9 cellular contexts compared by ENCODE assay signal in the genomic region with DNA sequence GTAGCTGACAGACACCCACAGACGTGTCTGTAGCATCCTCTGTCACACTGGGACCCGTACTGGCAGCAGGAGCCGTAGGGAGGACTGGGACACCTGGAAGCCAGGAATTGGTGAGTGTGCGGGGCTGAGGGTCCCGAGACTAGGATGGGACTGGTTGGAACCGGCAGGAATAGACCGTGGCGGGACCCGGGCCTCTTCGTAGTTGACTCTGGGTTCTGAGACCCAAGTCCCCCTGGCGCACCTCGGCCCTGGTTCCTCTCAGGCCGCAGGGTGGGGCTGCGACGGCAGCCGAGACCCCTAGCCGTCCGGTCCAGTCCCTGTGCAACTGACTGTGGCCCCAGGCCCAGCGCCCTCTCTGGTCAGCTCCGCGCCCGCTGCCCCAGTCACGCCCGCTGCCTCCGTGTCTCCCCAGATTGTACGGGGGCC.
A peak's percentile ranks its signal among the peaks of the same experiment; 100 is the strongest.
DNase-seq lines count a peak whose midpoint lies in the region; ATAC-seq, FAIRE-seq and TF ChIP-seq lines count a peak whose summit lies in the region.
"Had no signal": no experiment of that assay in that cellular context is flagged by ENCODE, and none has a peak within 500 bp of the region (broad histone marks: within the 10 kb centered on the region; RNA-seq: fewer than 3 reads in every experiment).

No MANE protein-coding gene starts in this region.

- CTCF ChIA-PET in IMR-90 (lab: Yijun Ruan, JAX): no interaction called here
- CTCF ChIA-PET in H1 (lab: Charles Lee; ENCODE audit: partially characterized antibody): interaction anchor here (0.6 to 2.1 kb wide), 14 partner anchors 9 to 416 kb away, joined by 3 to 6 read pairs (median 4); no protein-coding TSS in a partner anchor

- no peaks in the 10 kb centered on the region for H3K79me2 ChIP-seq in H1 (ENCODE audit: control insufficient read depth in 1 of 2, insufficient read depth in 2 of 2, low read length in 2 of 2)

- H3K4me1 Mint-ChIP-seq in stimulated activated memory B cell treated with anti-CD40 and anti-IgM and Interleukin-4, amounts not matched to agents 10 μg/mL and 1 μg/mL and 100 μg/mL, for 72 hours: peaks cover 7% of the 10 kb centered on the region

- H3K27ac Mint-ChIP-seq in stimulated activated memory B cell treated with anti-CD40 and anti-IgM and Interleukin-4, amounts not matched to agents 10 μg/mL and 1 μg/mL and 100 μg/mL, for 72 hours: no peak overlapping the region

- no peak overlapping the region for H3K23ac ChIP-seq in IMR-90 (ENCODE audit: low read depth, low read length)
- no peak overlapping the region for H3K23ac ChIP-seq in H1 (ENCODE audit: insufficient read length)

- H3K18ac ChIP-seq in IMR-90 (ENCODE audit: low read depth, low read length) (no peak overlapping the region), H1 (ENCODE audit: extremely low read depth, low read length) (no peak overlapping the region)

- peaks cover 5% of the 10 kb centered on the region for H3K23me2 ChIP-seq in H1 (ENCODE audit: low read depth, low read length)

- no peak overlapping the region for H2AK9ac ChIP-seq in IMR-90 (replicated peaks; ENCODE audit: low read depth, low read length, poor library complexity)

- H3K9ac ChIP-seq in IMR-90 (ENCODE audit: low read depth, low read length) (no peak overlapping the region), H1 (replicated peaks in 1 of 4; ENCODE audit: extremely low read depth in 1 of 4, low read depth in 3 of 4, low read length in 3 of 4) (0 out of 7 replicates have a peak overlapping the region, but pooled peaks of 1 of the 4 experiments have one; percentile 5)

- no peak overlapping the region for H3K4ac ChIP-seq in IMR-90 (ENCODE audit: low read depth, low read length)
- H3K4ac ChIP-seq in H1 (replicated peaks; ENCODE audit: insufficient read length, low read depth, low read length): no peak overlapping the region

- H3K79me1 ChIP-seq in IMR-90 (ENCODE audit: low read depth in 1 of 2, low read length in 2 of 2) (no peaks in the 10 kb centered on the region), H1 (ENCODE audit: low read depth, low read length) (no peaks in the 10 kb centered on the region)

- no peak for FAIRE-seq in H1 (lab: Jason Lieb, UNC)

- H2BK20ac ChIP-seq in IMR-90 (ENCODE audit: low read depth, low read length) (no peak overlapping the region), H1 (ENCODE audit: low read length) (no peak overlapping the region)

- H4K5ac ChIP-seq in IMR-90 (ENCODE audit: low read depth, low read length): no peak overlapping the region
- no peak overlapping the region for H4K5ac ChIP-seq in H1 (ENCODE audit: insufficient read length, low read depth, low read length)

- TF ChIP-seq EP300 in H1 (IDR thresholded peaks at IDR 0.05; ENCODE audit: borderline replicate concordance in 1 of 2, low read depth in 2 of 2, low read length in 2 of 2): no peak

- H4K8ac ChIP-seq in IMR-90 (ENCODE audit: low read depth in 2 of 2, low read length in 2 of 2) (no peak overlapping the region; a peak in 1 of 4 replicates), H1 (ENCODE audit: extremely low read depth, insufficient read depth, low read length) (peak overlapping the region; percentile 88; the same call in 1 of the 2 replicates)

- no peak for DNase-seq in IMR-90
- peak in 1 of 2 experiments; percentile 78 for DNase-seq in H1 (ENCODE audit: low read depth in 1 of 2, low spot score in 2 of 2)
- no peak for DNase-seq in right lobe of liver
- DNase-seq in SHP77 (lab: John Stamatoyannopoulos, UW): no peak
- no peak for DNase-seq in kidney glomerular epithelial cell (lab: John Stamatoyannopoulos, UW)
- DNase-seq in NOMO-1 (lab: John Stamatoyannopoulos, UW; ENCODE audit: unreplicated experiment in 2 of 2): no peak
- DNase-seq: NCI-H2171 treated with DMSO at 0.1 percent for 48 hours had no signal

- H2BK12ac ChIP-seq in H1 (ENCODE audit: low read depth, low read length): no peak overlapping the region

- H2BK15ac ChIP-seq in IMR-90 (ENCODE audit: low read depth, low read length) (no peak overlapping the region), H1 (ENCODE audit: low read length) (no peak overlapping the region)

- H3K27ac ChIP-seq in IMR-90 (ENCODE audit: insufficient read depth, low read length): no peak overlapping the region
- no peak overlapping the region for H3K27ac ChIP-seq in H1 (ENCODE audit: low read depth, low read length)
- no peak overlapping the region for H3K27ac ChIP-seq in right lobe of liver

- H3K9me3 Mint-ChIP-seq in stimulated activated memory B cell treated with anti-CD40 and anti-IgM and Interleukin-4, amounts not matched to agents 10 μg/mL and 1 μg/mL and 100 μg/mL, for 72 hours: peaks cover 10% of the 10 kb centered on the region

- peak overlapping the region; percentile 93 for H2AFZ ChIP-seq in IMR-90 (replicated peaks; ENCODE audit: low read length, poor library complexity)
- H2AFZ ChIP-seq in H1 (ENCODE audit: low read length): peak overlapping the region; percentile 28; the same call in 1 of the 2 replicates

- peak overlapping the region; percentile 63 for H3K4me3 ChIP-seq in IMR-90 (ENCODE audit: insufficient read depth, low read depth, low read length)
- H3K4me3 ChIP-seq in H1 (ENCODE audit: extremely low read depth in 1 of 4, insufficient read depth in 2 of 4, low read depth in 3 of 4, low read length in 4 of 4): peak overlapping the region; percentile 46 to 72 (median 68)
- H3K4me3 ChIP-seq in right lobe of liver: peak overlapping the region in 2 of 3 donors; percentile 21 to 34

- TF ChIP-seq POLR2A in IMR-90 (IDR thresholded peaks at IDR 0.05; ENCODE audit: low read depth, low read length): no peak
- no peak for TF ChIP-seq POLR2A in H1 (IDR thresholded peaks at IDR 0.05; ENCODE audit: control extremely low read depth in 1 of 2, low read depth in 2 of 2, low read length in 2 of 2)
- no peak for TF ChIP-seq POLR2A in right lobe of liver (IDR thresholded peaks at IDR 0.05)

- H3K56ac ChIP-seq in IMR-90 (ENCODE audit: extremely low read depth, insufficient read depth, low read length) (no peak overlapping the region), H1 (replicated peaks; ENCODE audit: insufficient read length, low read depth, low read length) (no peak overlapping the region)

- ATAC-seq in IMR-90 (ENCODE audit: low read depth): peak; percentile 6
- ATAC-seq in right lobe of liver: peak; percentile 22 to 64 (median 29)
- ATAC-seq in stimulated activated memory B cell treated with anti-CD40 and anti-IgM and Interleukin-4, amounts not matched to agents 10 μg/mL and 1 μg/mL and 100 μg/mL, for 72 hours: no peak
- no peak for ATAC-seq in SK-N-SH treated with all-trans-retinoic acid at 6 μM for 48 hours

- peak overlapping the region; percentile 23 for H3K4me3 Mint-ChIP-seq in stimulated activated memory B cell treated with anti-CD40 and anti-IgM and Interleukin-4, amounts not matched to agents 10 μg/mL and 1 μg/mL and 100 μg/mL, for 72 hours

- peaks cover 42% of the 10 kb centered on the region for H3K27me3 Mint-ChIP-seq in stimulated activated memory B cell treated with anti-CD40 and anti-IgM and Interleukin-4, amounts not matched to agents 10 μg/mL and 1 μg/mL and 100 μg/mL, for 72 hours

- no peaks in the 10 kb centered on the region for H3K36me3 Mint-ChIP-seq in stimulated activated memory B cell treated with anti-CD40 and anti-IgM and Interleukin-4, amounts not matched to agents 10 μg/mL and 1 μg/mL and 100 μg/mL, for 72 hours

- H2BK120ac ChIP-seq in IMR-90 (ENCODE audit: low read depth, low read length): no peak overlapping the region
- H2BK120ac ChIP-seq in H1 (replicated peaks; ENCODE audit: low read depth, low read length): no peak overlapping the region

- in situ Hi-C loops in IMR-90 (cut with MboI; ENCODE audit: low sequenced_read_pairs): no loop called here

- POLR2A ChIA-PET in IMR-90 (lab: Charles Lee; ENCODE audit: unreplicated experiment): no interaction called here
- POLR2A ChIA-PET in H1 (lab: Charles Lee; ENCODE audit: partially characterized antibody): interaction anchor here (0.6 to 1.3 kb wide), 4 partner anchors 18 to 140 kb away, joined by 3 to 5 read pairs (median 3); partner anchors contain the start of genes ZNF440 and ZNF823

- H3K4me1 ChIP-seq in IMR-90 (ENCODE audit: control insufficient read depth, insufficient read depth, low read length): no peaks in the 10 kb centered on the region
- H3K4me1 ChIP-seq in H1 (replicated peaks in 1 of 4; ENCODE audit: control insufficient read depth in 3 of 4, insufficient read depth in 4 of 4, low read length in 3 of 4): peaks cover 0 to 3% (median 0%) of the 10 kb centered on the region in 4 experiments; a peak in 2 of 7 replicates
- no peaks in the 10 kb centered on the region for H3K4me1 ChIP-seq in right lobe of liver

- no peak overlapping the region for H3K14ac ChIP-seq in IMR-90 (replicated peaks; ENCODE audit: low read depth, low read length)
- no peak overlapping the region for H3K14ac ChIP-seq in H1 (ENCODE audit: insufficient read length)

- no peak overlapping the region for H4K91ac ChIP-seq in IMR-90 (ENCODE audit: insufficient read depth, low read depth, low read length)
- no peak overlapping the region for H4K91ac ChIP-seq in H1 (replicated peaks; ENCODE audit: insufficient read length, low read length)

- TF ChIP-seq CTCF in IMR-90 (conservative IDR thresholded peaks at IDR 0.05; ENCODE audit: low read depth, low read length): no peak
- TF ChIP-seq CTCF in H1 (IDR thresholded peaks at IDR 0.05; ENCODE audit: control extremely low read depth in 1 of 3, insufficient read depth in 1 of 3, low read depth in 1 of 3, low read length in 3 of 3): peak; percentile 28 to 42 (median 28)
- TF ChIP-seq CTCF in right lobe of liver (IDR thresholded peaks at IDR 0.05): no peak

- H3K9me1 ChIP-seq in IMR-90 (ENCODE audit: insufficient read depth, low read length): no peaks in the 10 kb centered on the region

- intact Hi-C loops in IMR-90 (cut with micrococcal nuclease): loop anchor here (5.0 to 10.0 kb wide), 2 partner anchors 138 to 311 kb away; partner anchors contain the start of gene ZNF440
- intact Hi-C loops in right lobe of liver (cut with DNase I): no loop called here

- H4K20me1 ChIP-seq in IMR-90 (ENCODE audit: insufficient read depth, low read length) (no peaks in the 10 kb centered on the region), H1 (replicated peaks in 1 of 2; ENCODE audit: control insufficient read depth in 1 of 2, insufficient read depth in 2 of 2, low read length in 2 of 2) (no peaks in the 10 kb centered on the region)

- no peak overlapping the region for H2BK5ac ChIP-seq in IMR-90 (ENCODE audit: low read depth, low read length, poor library complexity, severe bottlenecking)
- no peak overlapping the region for H2BK5ac ChIP-seq in H1 (ENCODE audit: low read depth, low read length)

- WGBS in IMR-90 (ENCODE audit: extremely low coverage in 2 of 2, insufficient read length in 1 of 2), 2 experiments: 26% methylated on average over 14 of the region's 26 CpGs; no CpG with 5 or more reads in 1 of the 2 experiments
- 12% methylated on average over 23 of the region's 26 CpGs; no CpG with 5 or more reads in 1 of the 2 experiments for WGBS in H1 (ENCODE audit: extremely low coverage in 1 of 2, insufficient coverage in 1 of 2, insufficient read length in 1 of 2, insufficient replicate concordance in 2 of 2, low coverage in 1 of 2, low lambda C conversion rate in 2 of 2, missing lambda C conversion rate in 1 of 2), 2 experiments
- 19% methylated on average over 7 of the region's 26 CpGs for WGBS in right lobe of liver (ENCODE audit: insufficient coverage, low coverage, low lambda C conversion rate, missing lambda C conversion rate)

- dilution Hi-C loops in IMR-90 (cut with HindIII; ENCODE audit: low sequenced_read_pairs, unreplicated experiment): no loop called here

- H3K4me2 ChIP-seq in IMR-90 (ENCODE audit: low read depth, low read length) (peak overlapping the region; percentile 92), H1 (ENCODE audit: insufficient read depth in 1 of 2, low read depth in 2 of 2, low read length in 2 of 2) (peak overlapping the region; percentile 73 to 99)

- no peak for TF ChIP-seq RAD21 in IMR-90 (IDR thresholded peaks at IDR 0.05; ENCODE audit: low read length)
- no peak for TF ChIP-seq RAD21 in H1 (IDR thresholded peaks at IDR 0.05 in 1 of 2, conservative IDR thresholded peaks at IDR 0.05 in 1 of 2; ENCODE audit: low read depth in 2 of 2, low read length in 2 of 2)

- H2AK5ac ChIP-seq in IMR-90 (ENCODE audit: low read depth, low read length): no peak overlapping the region
- no peak overlapping the region for H2AK5ac ChIP-seq in H1 (ENCODE audit: low read depth, low read length)

- no peaks in the 10 kb centered on the region for H3K27me3 ChIP-seq in IMR-90 (ENCODE audit: control insufficient read depth, insufficient read depth, low read length)
- peaks cover 0 to 3% (median 1%) of the 10 kb centered on the region in 4 experiments; a peak in 1 of 7 replicates for H3K27me3 ChIP-seq in H1 (replicated peaks in 1 of 4; ENCODE audit: control insufficient read depth in 3 of 4, extremely low read depth in 1 of 4, insufficient read depth in 3 of 4, low read length in 3 of 4)
- H3K27me3 ChIP-seq in right lobe of liver: no peaks in the 10 kb centered on the region

- H3K36me3 ChIP-seq in IMR-90 (ENCODE audit: control insufficient read depth, insufficient read depth, low read length) (no peaks in the 10 kb centered on the region), H1 (ENCODE audit: control insufficient read depth in 2 of 4, insufficient read depth in 4 of 4, low read length in 3 of 4) (peaks cover 0 to 6% (median 0%) of the 10 kb centered on the region in 4 experiments; a peak in 1 of 8 replicates), right lobe of liver (no peaks in the 10 kb centered on the region)

- peaks cover 3% of the 10 kb centered on the region; the same call in 1 of the 2 replicates for H3K9me3 ChIP-seq in IMR-90 (ENCODE audit: control insufficient read depth, insufficient read depth, low read length)
- peaks cover 4 to 14% of the 10 kb centered on the region in 2 experiments; a peak in 2 of 4 replicates for H3K9me3 ChIP-seq in H1 (ENCODE audit: insufficient read depth in 2 of 2, low read depth in 1 of 2, low read length in 1 of 2)
- no peaks in the 10 kb centered on the region for H3K9me3 ChIP-seq in right lobe of liver

- no TSS peak for BruUV-seq in IMR-90 (replicated peaks; lab: Mats Ljungman, UMichigan)

Comparison
In these comparisons a context has a peak if more than half of its experiments do, and no peak if none do; other contexts are left out.
1. ATAC-seq: peak in IMR-90 (single experiment) and right lobe of liver (4 of 4); none in stimulated activated memory B cell treated with anti-CD40 and anti-IgM and Interleukin-4, amounts not matched to agents 10 μg/mL and 1 μg/mL and 100 μg/mL, for 72 hours (single experiment) and SK-N-SH treated with all-trans-retinoic acid at 6 μM for 48 hours (single experiment).
2. CTCF ChIP-seq: peak in H1 (3 of 3); none in IMR-90 (single experiment) and right lobe of liver (0 of 4).
3. Peak in every context shown above with its lines, with median percentiles within 50 percentile points of each other: H3K4me3 ChIP-seq.